Comparison of ENCODE assay signal across 18 cellular contexts in genomic region chr17:51611585-51611984, GRCh38.
"Had no signal": no experiment of that assay in that cellular context is flagged by ENCODE, and none has a peak within 500 bp of the region (broad histone marks: within the 10 kb centered on the region; RNA-seq: fewer than 3 reads in every experiment).

No MANE protein-coding gene starts in this region.

- H3K4me3 Mint-ChIP-seq: activated naive CD8-positive, alpha-beta T cell treated with anti-CD3 and anti-CD28 coated beads, Interleukin-2, amount 10 ng/mL, durations not matched to agents 7 days and 5 days; brain; naive thymus-derived CD4-positive, alpha-beta T cell had no signal

- H3K27ac ChIP-seq: foreskin keratinocyte, prostate gland, right lobe of liver, stomach, thoracic aorta, upper lobe of right lung had no signal

- H3K4me3 ChIP-seq: mucosa of descending colon, prostate gland, right lobe of liver, stomach, thoracic aorta, upper lobe of right lung had no signal

- H3K27me3 Mint-ChIP-seq: activated naive CD8-positive, alpha-beta T cell treated with anti-CD3 and anti-CD28 coated beads, Interleukin-2, amount 10 ng/mL, durations not matched to agents 7 days and 5 days had no signal

- H3K27me3 ChIP-seq: foreskin keratinocyte, right lobe of liver had no signal

- H3K36me3 Mint-ChIP-seq: activated naive CD8-positive, alpha-beta T cell treated with anti-CD3 and anti-CD28 coated beads, Interleukin-2, amount 10 ng/mL, durations not matched to agents 7 days and 5 days; brain; naive thymus-derived CD4-positive, alpha-beta T cell had no signal

- H3K27ac Mint-ChIP-seq: activated naive CD8-positive, alpha-beta T cell treated with anti-CD3 and anti-CD28 coated beads, Interleukin-2, amount 10 ng/mL, durations not matched to agents 7 days and 5 days; naive thymus-derived CD4-positive, alpha-beta T cell had no signal

- DNase-seq: activated naive CD4-positive, alpha-beta T cell; activated naive CD8-positive, alpha-beta T cell treated with anti-CD3 and anti-CD28 coated beads, Interleukin-2, amount 10 ng/mL, durations not matched to agents 7 days and 5 days; activated T-cell treated with anti-CD3 and anti-CD28 coated beads for 4 hours; effector CD8-positive, alpha-beta T cell; foreskin keratinocyte; left colon; mammary epithelial cell; mucosa of descending colon; naive thymus-derived CD4-positive, alpha-beta T cell; right lobe of liver; stomach; T-helper 1 cell; T1000; upper lobe of right lung had no signal

- ATAC-seq: activated CD4-positive, CD25-positive, alpha-beta regulatory T cell treated with anti-CD3 and anti-CD28 coated beads, Interleukin-2, amount 50 U/mL, for 24 hours; left colon; mucosa of descending colon; naive thymus-derived CD4-positive, alpha-beta T cell; right lobe of liver; upper lobe of right lung had no signal

- H3K36me3 ChIP-seq: prostate gland, right lobe of liver, stomach, thoracic aorta, upper lobe of right lung had no signal

- H3K9me3 Mint-ChIP-seq: activated naive CD8-positive, alpha-beta T cell treated with anti-CD3 and anti-CD28 coated beads, Interleukin-2, amount 10 ng/mL, durations not matched to agents 7 days and 5 days; brain; naive thymus-derived CD4-positive, alpha-beta T cell had no signal

- H3K9me3 ChIP-seq: mucosa of descending colon, prostate gland, right lobe of liver, stomach, thoracic aorta, upper lobe of right lung had no signal

- H3K4me1 ChIP-seq: foreskin keratinocyte, prostate gland, right lobe of liver, stomach, upper lobe of right lung had no signal
